Comparison of ENCODE assay signal across 12 cellular contexts in genomic region chr10:34049887-34050286, GRCh38.
A peak's percentile ranks its signal among the peaks of the same experiment; 100 is the strongest.
DNase-seq lines count a peak whose midpoint lies in the region; ATAC-seq, FAIRE-seq and TF ChIP-seq lines count a peak whose summit lies in the region.
"Had no signal": no experiment of that assay in that cellular context is flagged by ENCODE, and none has a peak within 500 bp of the region (broad histone marks: within the 10 kb centered on the region; RNA-seq: fewer than 3 reads in every experiment).

No MANE protein-coding gene starts in this region.

- peaks cover 9 to 22% (median 16%) of the 10 kb centered on the region in 5 experiments for H3K9me3 Mint-ChIP-seq in brain
- peaks cover 14% of the 10 kb centered on the region for H3K9me3 Mint-ChIP-seq in nephron

- H3K27me3 Mint-ChIP-seq in brain (peaks cover 8% of the 10 kb centered on the region), nephron (ENCODE audit: low read depth) (peaks cover 8% of the 10 kb centered on the region)
- H3K27me3 Mint-ChIP-seq: CD4-positive, CD25-positive, alpha-beta regulatory T cell had no signal

- H3K27ac Mint-ChIP-seq in brain (peak overlapping the region in 3 of 5 experiments; percentile 6 to 57 (median 39)), nephron (peak overlapping the region in 2 of 3 experiments; percentile 18 to 75)
- H3K27ac Mint-ChIP-seq: effector memory CD8-positive, alpha-beta T cell had no signal

- DNase-seq in stimulated activated naive CD4-positive, alpha-beta T cell treated with Interleukin-2 at 50 U/mL for 16 hours (lab: John Stamatoyannopoulos, UW) = peak; percentile 27
- no peak for DNase-seq in stimulated activated naive CD4-positive, alpha-beta T cell (lab: John Stamatoyannopoulos, UW)
- DNase-seq in urothelium cell line (ENCODE audit: low spot score) (peak; percentile 67), NCI-H1436 treated with DMSO at 0.1 percent for 48 hours (lab: John Stamatoyannopoulos, UW) (no peak), NCI-H748 (lab: John Stamatoyannopoulos, UW; ENCODE audit: unreplicated experiment) (no peak)
- DNase-seq: activated naive CD4-positive, alpha-beta T cell; CD4-positive, CD25-positive, alpha-beta regulatory T cell; effector memory CD8-positive, alpha-beta T cell; NCI-H1092 had no signal

- ATAC-seq in GM19328 (IDR thresholded peaks at IDR 0.05; ENCODE audit: unreplicated experiment) = no peak
- ATAC-seq: effector memory CD8-positive, alpha-beta T cell had no signal

- H3K4me1 Mint-ChIP-seq in brain (peaks cover 28% of the 10 kb centered on the region), nephron (peaks cover 23% of the 10 kb centered on the region)
- H3K4me1 Mint-ChIP-seq: CD4-positive, CD25-positive, alpha-beta regulatory T cell had no signal

- TF ChIP-seq CTCF in brain (conservative IDR thresholded peaks at IDR 0.05) = no peak
- TF ChIP-seq CTCF in nephron (IDR thresholded peaks at IDR 0.05; ENCODE audit: unreplicated experiment in 3 of 3) = no peak

- peak; percentile 65 for FAIRE-seq in urothelium cell line (lab: Jason Lieb, UNC)

- H3K4me3 Mint-ChIP-seq in brain = no peak overlapping the region
- H3K4me3 Mint-ChIP-seq in nephron = no peak overlapping the region
- H3K4me3 Mint-ChIP-seq: CD4-positive, CD25-positive, alpha-beta regulatory T cell; effector memory CD8-positive, alpha-beta T cell had no signal

- H3K36me3 Mint-ChIP-seq in brain (no peaks in the 10 kb centered on the region), nephron (ENCODE audit: low read depth) (peaks cover 4% of the 10 kb centered on the region)
- H3K36me3 Mint-ChIP-seq: CD4-positive, CD25-positive, alpha-beta regulatory T cell had no signal

Comparison
In these comparisons a context has a peak if more than half of its experiments do, and no peak if none do; other contexts are left out.
1. DNase-seq: peak in stimulated activated naive CD4-positive, alpha-beta T cell treated with Interleukin-2 at 50 U/mL for 16 hours (single experiment) and urothelium cell line (single experiment); none in stimulated activated naive CD4-positive, alpha-beta T cell (0 of 6), NCI-H1436 treated with DMSO at 0.1 percent for 48 hours (single experiment) and NCI-H748 (single experiment).